25 cellular contexts compared by ENCODE assay signal in genomic region chr9:76200730-76201129, GRCh38.
"Had no signal": no experiment of that assay in that cellular context is flagged by ENCODE, and none has a peak within 500 bp of the region (broad histone marks: within the 10 kb centered on the region; RNA-seq: fewer than 3 reads in every experiment).

No MANE protein-coding gene starts in this region.

- H3K4me3 ChIP-seq: breast epithelium, colonic mucosa, dorsolateral prefrontal cortex, left ventricle myocardium inferior, tibial artery had no signal

- H3K27me3 ChIP-seq: breast epithelium, colonic mucosa, tibial artery had no signal

- H3K27ac ChIP-seq: breast epithelium, colonic mucosa, dorsolateral prefrontal cortex, left ventricle myocardium inferior, parathyroid adenoma, tibial artery had no signal

- DNase-seq: activated CD4-positive, alpha-beta memory T cell treated with anti-CD3 and anti-CD28 coated beads for 36 hours; activated CD4-positive, alpha-beta T cell treated with anti-CD3 and anti-CD28 coated beads for 48 hours; activated naive CD4-positive, alpha-beta T cell treated with anti-CD3 and anti-CD28 coated beads for 36 hours; activated naive CD8-positive, alpha-beta T cell treated with anti-CD3 and anti-CD28 coated beads, Interleukin-2, amount 10 ng/mL, durations not matched to agents 7 days and 5 days; activated T-cell treated with anti-CD3 and anti-CD28 coated beads, Interleukin-2, amount 50 U/mL, for 48 hours; amniotic stem cell; colonic mucosa; dorsolateral prefrontal cortex; effector memory CD8-positive, alpha-beta T cell; foreskin melanocyte; hypothalamus; left ventricle myocardium inferior; mammary epithelial cell; midbrain; natural killer cell; small intestine; stimulated activated CD4-positive, alpha-beta T cell treated with anti-CD3 and anti-CD28 coated beads, Interleukin-2, amount 100 ng/mL, for 24 hours; stimulated activated naive CD8-positive, alpha-beta T cell treated with anti-CD3 and anti-CD28 coated beads, Interleukin-15, amount 100 ng/mL, for 72 hours; tibial artery had no signal

- H3K9ac ChIP-seq: parathyroid adenoma had no signal

- H3K4me1 ChIP-seq: breast epithelium, colonic mucosa, left ventricle myocardium inferior, parathyroid adenoma had no signal

- H2AFZ ChIP-seq: parathyroid adenoma had no signal

- ATAC-seq: effector memory CD8-positive, alpha-beta T cell; esophagus mucosa; natural killer cell; sciatic nerve; stimulated activated effector memory CD8-positive, alpha-beta T cell treated with anti-CD3 and anti-CD28 coated beads, Interleukin-12 subunit alpha, Interleukin-12 subunit beta, amount 100 ng/mL, for 72 hours; stimulated activated naive CD8-positive, alpha-beta T cell treated with anti-CD3 and anti-CD28 coated beads, Interleukin-15, amount 100 ng/mL, for 72 hours had no signal

- H3K36me3 ChIP-seq: breast epithelium, colonic mucosa, left ventricle myocardium inferior, tibial artery had no signal

- FAIRE-seq: endothelial cell of umbilical vein, small intestine had no signal

- H3K9me3 ChIP-seq: breast epithelium, colonic mucosa, left ventricle myocardium inferior, tibial artery had no signal
